In genomic region chr13:50386527-50387123, GRCh38 we compare ENCODE assay signal across 11 cellular contexts.
DNase-seq lines count a peak whose midpoint lies in the region; ATAC-seq and TF ChIP-seq lines count a peak whose summit lies in the region.
"Had no signal": no experiment of that assay in that cellular context is flagged by ENCODE, and none has a peak within 500 bp of the region (broad histone marks: within the 10 kb centered on the region; RNA-seq: fewer than 3 reads in every experiment).

No MANE protein-coding gene starts in this region.

- ATAC-seq in stimulated activated memory B cell treated with anti-CD40 and anti-IgM and Interleukin-4, amounts not matched to agents 10 μg/mL and 1 μg/mL and 100 μg/mL, for 72 hours = no peak

- peaks cover 14% of the 10 kb centered on the region for H3K4me1 Mint-ChIP-seq in stimulated activated memory B cell treated with anti-CD40 and anti-IgM and Interleukin-4, amounts not matched to agents 10 μg/mL and 1 μg/mL and 100 μg/mL, for 72 hours

- H3K4me3 ChIP-seq in ascending aorta = peak overlapping the region in 1 of 2 donors; percentile 44
- H3K4me3 ChIP-seq in iPS-20b (ENCODE audit: low read length) = peak overlapping the region; percentile 32; the same call in 1 of the 2 replicates
- no peak overlapping the region for H3K4me3 ChIP-seq in colonic mucosa
- H3K4me3 ChIP-seq: mucosa of descending colon, SJSA1 had no signal

- H3K4me3 Mint-ChIP-seq in stimulated activated memory B cell treated with anti-CD40 and anti-IgM and Interleukin-4, amounts not matched to agents 10 μg/mL and 1 μg/mL and 100 μg/mL, for 72 hours = no peak overlapping the region
- H3K4me3 Mint-ChIP-seq: stimulated activated naive CD8-positive, alpha-beta T cell treated with anti-CD3 and anti-CD28 coated beads, Interleukin-15, amount 100 ng/mL, for 72 hours had no signal

- no peak for TF ChIP-seq CTCF in ascending aorta (IDR thresholded peaks at IDR 0.05)
- TF ChIP-seq CTCF in colonic mucosa (IDR thresholded peaks at IDR 0.05) = no peak

- H3K27me3 ChIP-seq in ascending aorta = no peaks in the 10 kb centered on the region
- H3K27me3 ChIP-seq in iPS-20b (ENCODE audit: insufficient read depth, low read length) = no peaks in the 10 kb centered on the region
- H3K27me3 ChIP-seq in colonic mucosa = no peaks in the 10 kb centered on the region
- H3K27me3 ChIP-seq: SJSA1 had no signal

- H3K4me1 ChIP-seq in ascending aorta (no peaks in the 10 kb centered on the region), iPS-20b (ENCODE audit: insufficient read depth, low read length) (peaks cover 27% of the 10 kb centered on the region; the same call in 1 of the 2 replicates), colonic mucosa (no peaks in the 10 kb centered on the region)
- H3K4me1 ChIP-seq: SJSA1 had no signal

- peaks cover 7% of the 10 kb centered on the region for H3K36me3 Mint-ChIP-seq in stimulated activated memory B cell treated with anti-CD40 and anti-IgM and Interleukin-4, amounts not matched to agents 10 μg/mL and 1 μg/mL and 100 μg/mL, for 72 hours

- peaks cover 5% of the 10 kb centered on the region for H3K9me3 Mint-ChIP-seq in stimulated activated memory B cell treated with anti-CD40 and anti-IgM and Interleukin-4, amounts not matched to agents 10 μg/mL and 1 μg/mL and 100 μg/mL, for 72 hours

- intact Hi-C loops in ascending aorta (cut with DNase I) (no loop called here), colonic mucosa (cut with DNase I) (no loop called here)

- H3K9me3 ChIP-seq in KOPT-K1 (ENCODE audit: insufficient read depth, low read length, poor library complexity, severe bottlenecking) = peaks cover 10% of the 10 kb centered on the region
- no peaks in the 10 kb centered on the region for H3K9me3 ChIP-seq in ascending aorta
- peaks cover 3% of the 10 kb centered on the region for H3K9me3 ChIP-seq in iPS-20b (ENCODE audit: insufficient read depth, low read depth, low read length)
- H3K9me3 ChIP-seq in colonic mucosa = no peaks in the 10 kb centered on the region
- H3K9me3 ChIP-seq: mucosa of descending colon, SJSA1 had no signal

- H3K27ac Mint-ChIP-seq in stimulated activated memory B cell treated with anti-CD40 and anti-IgM and Interleukin-4, amounts not matched to agents 10 μg/mL and 1 μg/mL and 100 μg/mL, for 72 hours = peak overlapping the region; percentile 50
- H3K27ac Mint-ChIP-seq: stimulated activated naive CD8-positive, alpha-beta T cell treated with anti-CD3 and anti-CD28 coated beads, Interleukin-15, amount 100 ng/mL, for 72 hours had no signal

- peak overlapping the region; percentile 39; the same call in 1 of the 2 replicates for H3K9ac ChIP-seq in iPS-20b (ENCODE audit: low read depth, low read length)
- H3K9ac ChIP-seq in colonic mucosa (ENCODE audit: low read depth in 2 of 2, low read length in 2 of 2) = no peak overlapping the region

- H3K27ac ChIP-seq in KOPT-K1 (ENCODE audit: low read depth, low read length, poor library complexity, severe bottlenecking) (peak overlapping the region; percentile 41), ascending aorta (peak overlapping the region; percentile 55 to 59), iPS-20b (ENCODE audit: low read length) (peak overlapping the region; percentile 42), colonic mucosa (no peak overlapping the region)
- H3K27ac ChIP-seq: SJSA1 had no signal

- in situ Hi-C loops in ACHN (cut with HindIII; ENCODE audit: low pct_ligation_motif_present, low pct_unique_long_range_greater_than_20kb, low sequenced_read_pairs) = no loop called here

- H3K36me3 ChIP-seq in KOPT-K1 (ENCODE audit: insufficient read depth, low read length) (no peaks in the 10 kb centered on the region), ascending aorta (no peaks in the 10 kb centered on the region), iPS-20b (ENCODE audit: insufficient read depth, low read depth, low read length) (no peaks in the 10 kb centered on the region), colonic mucosa (no peaks in the 10 kb centered on the region)
- H3K36me3 ChIP-seq: SJSA1 had no signal

- H3K27me3 Mint-ChIP-seq in stimulated activated memory B cell treated with anti-CD40 and anti-IgM and Interleukin-4, amounts not matched to agents 10 μg/mL and 1 μg/mL and 100 μg/mL, for 72 hours = no peaks in the 10 kb centered on the region

- DNase-seq in ascending aorta (ENCODE audit: low spot score in 2 of 2) = no peak
- DNase-seq in cerebellar nuclear complex (lab: John Stamatoyannopoulos, UW) = no peak
- no peak for DNase-seq in ACHN
- no peak for DNase-seq in colonic mucosa
- no peak for DNase-seq in activated CD4-positive, alpha-beta T cell treated with anti-CD3 and anti-CD28 coated beads for 48 hours
